8 cellular contexts compared by ENCODE assay signal in the genomic region with DNA sequence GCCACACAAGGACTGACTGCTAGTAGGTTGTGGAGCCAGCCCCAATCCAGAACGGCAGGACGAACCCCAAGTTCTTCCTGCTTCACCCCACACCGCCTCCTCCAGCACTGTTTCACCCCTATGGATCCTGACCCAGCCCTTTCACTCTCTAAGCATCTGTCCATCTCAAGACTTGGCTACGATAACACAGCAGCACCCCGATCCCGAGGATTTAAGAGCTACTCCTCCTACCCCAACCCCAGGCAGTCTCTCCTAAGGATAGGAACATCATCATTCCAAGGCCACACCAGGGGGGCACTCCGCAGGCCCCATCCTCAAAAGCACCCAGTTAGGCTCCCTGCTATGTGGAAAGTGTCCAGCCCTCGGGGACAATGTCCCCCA. TPM values are rescaled to one million over a fixed set of nuclear protein-coding genes. Genes with fewer than 3 reads are reported as not detected.
DNase-seq lines count a peak whose midpoint lies in the region; ATAC-seq and TF ChIP-seq lines count a peak whose summit lies in the region.

No MANE protein-coding gene starts in this region.

- peaks cover 0 to 4% (median 0%) of the 10 kb centered on the region in 3 donors for H3K36me3 Mint-ChIP-seq in immature natural killer cell

- peaks cover 0 to 8% (median 3%) of the 10 kb centered on the region in 3 donors for H3K27me3 Mint-ChIP-seq in immature natural killer cell (ENCODE audit: low read depth in 3 of 3)

- no peaks in the 10 kb centered on the region for H3K9me3 Mint-ChIP-seq in immature natural killer cell

- no peaks in the 10 kb centered on the region for H3K27me3 ChIP-seq in body of pancreas
- peaks cover 0 to 13% (median 0%) of the 10 kb centered on the region in 3 donors for H3K27me3 ChIP-seq in stomach

- no peaks in the 10 kb centered on the region for H3K9me3 ChIP-seq in body of pancreas
- no peaks in the 10 kb centered on the region for H3K9me3 ChIP-seq in stomach

- peak overlapping the region; percentile 88 for H3K4me3 ChIP-seq in LNCaP clone FGC (ENCODE audit: low read depth, low read length)
- H3K4me3 ChIP-seq in body of pancreas: peak overlapping the region; percentile 54 to 59
- H3K4me3 ChIP-seq in stomach: peak overlapping the region; percentile 73 to 88 (median 84)

- peak overlapping the region; percentile 84 to 97 (median 96) for H3K27ac Mint-ChIP-seq in immature natural killer cell

- peaks cover 20 to 39% of the 10 kb centered on the region in 2 donors for H3K4me1 Mint-ChIP-seq in immature natural killer cell

- H3K4me1 ChIP-seq in body of pancreas: peaks cover 17% of the 10 kb centered on the region
- peaks cover 0 to 25% (median 16%) of the 10 kb centered on the region in 4 donors for H3K4me1 ChIP-seq in stomach

- no peak for TF ChIP-seq EP300 in stomach (IDR thresholded peaks at IDR 0.05)

- TF ChIP-seq POLR2A in body of pancreas (IDR thresholded peaks at IDR 0.05): no peak
- TF ChIP-seq POLR2A in stomach (IDR thresholded peaks at IDR 0.05): no peak

- DNase-seq in activated CD4-positive, alpha-beta T cell treated with anti-CD3 and anti-CD28 coated beads for 48 hours: peak; percentile 8
- DNase-seq in activated CD4-positive, alpha-beta T cell treated with anti-CD3 and anti-CD28 coated beads for 1 hour: no peak
- DNase-seq in LNCaP clone FGC (ENCODE audit: low read depth): no peak
- peak in 1 of 4 donors; percentile 4 for DNase-seq in body of pancreas
- DNase-seq in immature natural killer cell: peak in 1 of 3 donors; percentile 2
- no peak for DNase-seq in stomach

- TF ChIP-seq CTCF in LNCaP clone FGC (IDR thresholded peaks at IDR 0.05; ENCODE audit: control insufficient read depth, extremely low read depth, insufficient read depth): no peak
- TF ChIP-seq CTCF in body of pancreas (IDR thresholded peaks at IDR 0.05): no peak
- no peak for TF ChIP-seq CTCF in stomach (IDR thresholded peaks at IDR 0.05)

- no peak for ATAC-seq in body of pancreas
- ATAC-seq in HG02938 (IDR thresholded peaks at IDR 0.05; ENCODE audit: unreplicated experiment): no peak
- no peak for ATAC-seq in HG02610 (IDR thresholded peaks at IDR 0.05; ENCODE audit: unreplicated experiment)

- H3K36me3 ChIP-seq in body of pancreas (replicated peaks in 1 of 2; ENCODE audit: insufficient read depth in 1 of 2, low read depth in 2 of 2) (no peaks in the 10 kb centered on the region), stomach (peaks cover 0 to 14% (median 9%) of the 10 kb centered on the region in 4 donors)

- H3K4me3 Mint-ChIP-seq in immature natural killer cell: peak overlapping the region; percentile 89 to 95 (median 92)

- 16 to 22% methylated on average over 7 to 8 of the region's 8 CpGs for WGBS in body of pancreas, 2 donors
- WGBS in stomach, 5 donors: 13 to 29% (median 26%) methylated on average over 7 to 8 of the region's 8 CpGs

- H3K27ac ChIP-seq in body of pancreas (peak overlapping the region in 3 of 4 donors; percentile 61 to 83 (median 80)), stomach (peak overlapping the region; percentile 78 to 91 (median 80))

- intact Hi-C loops in body of pancreas (cut with DNase I) (no loop called here), stomach (cut with DNase I; ENCODE audit: low total_unique reads) (no loop called here)

RNA-seq across cellular contexts. Expression of gene KCTD18, which starts 0.7 kb away (rescaled TPM):
- total RNA-seq in body of pancreas: 10 to 100 TPM; 10.5 to 42.3 TPM
- 10 to 100 TPM; 15.5 to 19.9 (median 16.0) TPM for polyA plus RNA-seq in immature natural killer cell
- 10 to 100 TPM in 4 of 5 donors, 1 to 10 TPM in 1; 1.2 to 22.9 (median 15.4) TPM for total RNA-seq in stomach
- polyA plus RNA-seq in stomach: 10 to 100 TPM in 2 of 3 donors, 1 to 10 TPM in 1; 7.2 to 17.9 (median 10.6) TPM

RNA-seq across cellular contexts. Expression of gene SGO2, which starts 16.8 kb away (rescaled TPM):
- total RNA-seq in body of pancreas: 1 to 10 TPM; 1.6 to 2.3 TPM
- polyA plus RNA-seq in immature natural killer cell: 1 to 10 TPM; 3.4 to 6.1 (median 4.3) TPM
- total RNA-seq in stomach: 1 to 10 TPM in 4 of 5 donors, under 1 TPM in 1; 0.58 to 6.7 (median 3.7) TPM
- 1 to 10 TPM in 2 of 3 donors, under 1 TPM in 1; 0.92 to 1.3 (median 1.1) TPM for polyA plus RNA-seq in stomach
